ENCODE assay signal across 10 cellular contexts in genomic region chr19:39499082-39499642, GRCh38. TPM values are rescaled to one million over a fixed set of nuclear protein-coding genes. Genes with fewer than 3 reads are reported as not detected.
A peak's percentile ranks its signal among the peaks of the same experiment; 100 is the strongest.
DNase-seq lines count a peak whose midpoint lies in the region; ATAC-seq and TF ChIP-seq lines count a peak whose summit lies in the region.
"Had no signal": no experiment of that assay in that cellular context is flagged by ENCODE, and none has a peak within 500 bp of the region (broad histone marks: within the 10 kb centered on the region; RNA-seq: fewer than 3 reads in every experiment).

No MANE protein-coding gene starts in this region.

- no peaks in the 10 kb centered on the region for H3K36me3 Mint-ChIP-seq in activated CD4-positive, alpha-beta T cell treated with anti-CD3 and anti-CD28 coated beads, Interleukin-2, amount 10 ng/mL, durations not matched to agents 7 days and 5 days (ENCODE audit: low read depth)

- intact Hi-C loops in OCI-LY7 (cut with micrococcal nuclease; ENCODE audit: unreplicated experiment) (loop anchor here (2.0 kb wide), 1 partner anchor 34 kb away; the partner anchor contains the start of gene EID2B), spleen (cut with DNase I; ENCODE audit: low total_unique reads) (no loop called here)

- H3K36me3 ChIP-seq in OCI-LY7 (ENCODE audit: insufficient read depth, low read length) = no peaks in the 10 kb centered on the region
- no peaks in the 10 kb centered on the region for H3K36me3 ChIP-seq in spleen

- CTCF ChIA-PET in OCI-LY7 (lab: Charles Lee; ENCODE audit: unreplicated experiment) = interaction anchor here (0.5 to 1.8 kb wide), 3 partner anchors 19 to 59 kb away, joined by 3 to 13 read pairs (median 11); partner anchors contain the start of gene TIMM50
- CTCF ChIA-PET in activated CD4-positive, alpha-beta T cell treated with anti-CD3 and anti-CD28 coated beads, Interleukin-2, amount 10 ng/mL, durations not matched to agents 7 days and 5 days (lab: Charles Lee) = interaction anchor here (0.7 kb wide), 1 partner anchor 13 kb away, joined by 4 read pairs; no protein-coding TSS in a partner anchor

- H3K9me2 ChIP-seq in OCI-LY7 (ENCODE audit: insufficient read depth, low read length) = no peaks in the 10 kb centered on the region

- DNase-seq in activated CD4-positive, alpha-beta T cell treated with anti-CD3 and anti-CD28 coated beads for 48 hours = peak; percentile 42
- DNase-seq in activated CD4-positive, alpha-beta T cell treated with anti-CD3 and anti-CD28 coated beads for 1 hour = no peak
- DNase-seq in OCI-LY7 (ENCODE audit: low spot score) (peak; percentile 19), epithelial cell of esophagus (ENCODE audit: low read depth) (peak; percentile 37), spleen (peak; percentile 73), activated gamma-delta T cell treated with Interleukin-2 at 50 U/mL for 16 hours (no peak)
- DNase-seq in activated CD4-positive, alpha-beta T cell treated with anti-CD3 and anti-CD28 coated beads, Interleukin-2, amount 10 ng/mL, durations not matched to agents 7 days and 5 days = no peak
- DNase-seq: NCI-H446 had no signal

- BruUV-seq in OCI-LY7 (replicated peaks; lab: Mats Ljungman, UMichigan) = no TSS peak

- TF ChIP-seq CTCF in OCI-LY7 (conservative IDR thresholded peaks at IDR 0.05; ENCODE audit: low read length) (no peak), epithelial cell of esophagus (IDR thresholded peaks at IDR 0.05; ENCODE audit: insufficient read depth, low read depth, low read length, missing control alignments) (no peak), spleen (IDR thresholded peaks at IDR 0.05 in 8 of 11, conservative IDR thresholded peaks at IDR 0.05 in 3 of 11) (no peak)

- POLR2A ChIA-PET in OCI-LY7 (lab: Charles Lee) = interaction anchor here (0.6 to 0.7 kb wide), 2 partner anchors 10 to 157 kb away, joined by 3 to 4 read pairs; no protein-coding TSS in a partner anchor
- POLR2A ChIA-PET in activated CD4-positive, alpha-beta T cell treated with anti-CD3 and anti-CD28 coated beads, Interleukin-2, amount 10 ng/mL, durations not matched to agents 7 days and 5 days (lab: Charles Lee) = interaction anchor here (0.8 kb wide), 1 partner anchor 11 kb away, joined by 3 read pairs; no protein-coding TSS in a partner anchor

- H3K4me3 ChIP-seq in OCI-LY7 (ENCODE audit: low read depth, low read length, poor library complexity, severe bottlenecking) (peak overlapping the region; percentile 69), epithelial cell of esophagus (ENCODE audit: low read length) (no peak overlapping the region), spleen (peak overlapping the region in 7 of 8 donors; percentile 20 to 65 (median 26))

- peak overlapping the region; percentile 77 for H2AFZ ChIP-seq in OCI-LY7 (ENCODE audit: low read length)

- no peak for ATAC-seq in HG03135 (IDR thresholded peaks at IDR 0.05; ENCODE audit: unreplicated experiment)

- H3K4me1 Mint-ChIP-seq in activated CD4-positive, alpha-beta T cell treated with anti-CD3 and anti-CD28 coated beads, Interleukin-2, amount 10 ng/mL, durations not matched to agents 7 days and 5 days = peaks cover 26% of the 10 kb centered on the region

- no peaks in the 10 kb centered on the region for H3K9me3 Mint-ChIP-seq in activated CD4-positive, alpha-beta T cell treated with anti-CD3 and anti-CD28 coated beads, Interleukin-2, amount 10 ng/mL, durations not matched to agents 7 days and 5 days
- H3K9me3 Mint-ChIP-seq: activated naive CD4-positive, alpha-beta T cell treated with anti-CD3 and anti-CD28 coated beads, Interleukin-2, amount 50 U/mL, for 72 hours had no signal

- peaks cover 32% of the 10 kb centered on the region for H3K4me1 ChIP-seq in OCI-LY7 (ENCODE audit: insufficient read depth, low read length, poor library complexity, severe bottlenecking)
- peaks cover 14 to 33% (median 28%) of the 10 kb centered on the region in 6 donors for H3K4me1 ChIP-seq in spleen

- H3K79me2 ChIP-seq in OCI-LY7 (ENCODE audit: insufficient read depth, low read depth, low read length) = no peaks in the 10 kb centered on the region

- 1 to 3% (median 2%) methylated on average over 38 to 46 of the region's 46 CpGs for WGBS in spleen, 5 donors

- H4K20me1 ChIP-seq in OCI-LY7 (ENCODE audit: insufficient read depth, low read length) = no peaks in the 10 kb centered on the region

- no peak overlapping the region for H3K27ac ChIP-seq in OCI-LY7 (ENCODE audit: low read depth, low read length, poor library complexity, severe bottlenecking)
- no peak overlapping the region for H3K27ac ChIP-seq in spleen

- no peak for TF ChIP-seq POLR2A in spleen (IDR thresholded peaks at IDR 0.05)

- H3K27me3 Mint-ChIP-seq in activated CD4-positive, alpha-beta T cell treated with anti-CD3 and anti-CD28 coated beads, Interleukin-2, amount 10 ng/mL, durations not matched to agents 7 days and 5 days = peaks cover 58% of the 10 kb centered on the region

- no peaks in the 10 kb centered on the region for H3K9me3 ChIP-seq in OCI-LY7 (ENCODE audit: low read length)
- H3K9me3 ChIP-seq in spleen = no peaks in the 10 kb centered on the region

- H3K27me3 ChIP-seq in spleen (replicated peaks in 1 of 7) = peaks cover 3 to 89% (median 55%) of the 10 kb centered on the region in 7 donors

- H3K4me3 Mint-ChIP-seq in activated CD4-positive, alpha-beta T cell treated with anti-CD3 and anti-CD28 coated beads, Interleukin-2, amount 10 ng/mL, durations not matched to agents 7 days and 5 days = no peak overlapping the region

- H3K27ac Mint-ChIP-seq in activated CD4-positive, alpha-beta T cell treated with anti-CD3 and anti-CD28 coated beads, Interleukin-2, amount 10 ng/mL, durations not matched to agents 7 days and 5 days = no peak overlapping the region
- H3K27ac Mint-ChIP-seq: activated naive CD4-positive, alpha-beta T cell treated with anti-CD3 and anti-CD28 coated beads, Interleukin-2, amount 50 U/mL, for 72 hours had no signal

- H3K4me2 ChIP-seq in OCI-LY7 (ENCODE audit: low read length) = peak overlapping the region; percentile 66

RNA-seq across cellular contexts. Expression of gene DLL3, which starts 0.4 kb away (rescaled TPM):
- total RNA-seq in OCI-LY7 (2014; rRNA removed; shearing (Covaris generic)) = 3.4 and 4.4 TPM in 2 replicates
- 3.2 and 4.4 TPM in 2 replicates for total RNA-seq in OCI-LY7 (2022)
- total RNA-seq in spleen = under 1 TPM in 2 of 7 donors, not detected in 5; 0.16 to 0.27 TPM
- polyA plus RNA-seq in spleen = under 1 TPM; 0.52 to 0.68 (median 0.58) TPM
- under 1 TPM in 1 of 2 experiments, not detected in 1; 0.35 TPM for total RNA-seq in activated CD4-positive, alpha-beta T cell treated with anti-CD3 and anti-CD28 coated beads, Interleukin-2, amount 10 ng/mL, durations not matched to agents 7 days and 5 days

RNA-seq across cellular contexts. Expression of gene SELENOV, which starts 15.8 kb away (rescaled TPM):
- total RNA-seq in OCI-LY7 (2014; rRNA removed; shearing (Covaris generic)) = not detected in 2 replicates
- total RNA-seq in OCI-LY7 (2022) = not detected in 2 replicates
- total RNA-seq in spleen = not detected
- polyA plus RNA-seq in spleen = not detected
- total RNA-seq in activated CD4-positive, alpha-beta T cell treated with anti-CD3 and anti-CD28 coated beads, Interleukin-2, amount 10 ng/mL, durations not matched to agents 7 days and 5 days = not detected
- total RNA-seq: activated naive CD4-positive, alpha-beta T cell treated with anti-CD3 and anti-CD28 coated beads, Interleukin-2, amount 50 U/mL, for 72 hours had no signal

RNA-seq across cellular contexts. Expression of gene TIMM50, which starts 18.5 kb away (rescaled TPM):
- 98.1 and 116 TPM in 2 replicates for total RNA-seq in OCI-LY7 (2014; rRNA removed; shearing (Covaris generic))
- total RNA-seq in OCI-LY7 (2022) (91.1 and 93.2 TPM in 2 replicates), spleen (10 to 100 TPM; 30.3 to 51.5 (median 41.8) TPM)
- 10 to 100 TPM; 36.2 to 46.0 (median 40.7) TPM for polyA plus RNA-seq in spleen
- total RNA-seq in activated CD4-positive, alpha-beta T cell treated with anti-CD3 and anti-CD28 coated beads, Interleukin-2, amount 10 ng/mL, durations not matched to agents 7 days and 5 days = 10 to 100 TPM; 45.7 to 56.8 TPM

RNA-seq across cellular contexts. Expression of gene EID2B, which starts 33.5 kb away (rescaled TPM):
- 11.7 and 13.9 TPM in 2 replicates for total RNA-seq in OCI-LY7 (2014; rRNA removed; shearing (Covaris generic))
- total RNA-seq in OCI-LY7 (2022) (8.7 and 8.8 TPM in 2 replicates), spleen (1 to 10 TPM; 2.0 to 5.3 (median 4.5) TPM)
- polyA plus RNA-seq in spleen = 1 to 10 TPM; 4.6 to 5.7 (median 5.4) TPM
- 1 to 10 TPM; 3.4 to 5.1 TPM for total RNA-seq in activated CD4-positive, alpha-beta T cell treated with anti-CD3 and anti-CD28 coated beads, Interleukin-2, amount 10 ng/mL, durations not matched to agents 7 days and 5 days

RNA-seq across cellular contexts. Expression of gene EID2, which starts 40.8 kb away (rescaled TPM):
- 19.1 and 22.9 TPM in 2 replicates for total RNA-seq in OCI-LY7 (2014; rRNA removed; shearing (Covaris generic))
- 17.3 and 20.7 TPM in 2 replicates for total RNA-seq in OCI-LY7 (2022)
- 10 to 100 TPM in 5 of 7 donors, 1 to 10 TPM in 2; 7.9 to 17.4 (median 12.7) TPM for total RNA-seq in spleen
- polyA plus RNA-seq in spleen = 10 to 100 TPM; 15.5 to 17.7 (median 17.2) TPM
- total RNA-seq in activated CD4-positive, alpha-beta T cell treated with anti-CD3 and anti-CD28 coated beads, Interleukin-2, amount 10 ng/mL, durations not matched to agents 7 days and 5 days = 10 to 100 TPM; 17.2 to 20.3 TPM

Comparison
In these comparisons a context has a peak if more than half of its experiments do, and no peak if none do; other contexts are left out.
1. DNase-seq: peak in activated CD4-positive, alpha-beta T cell treated with anti-CD3 and anti-CD28 coated beads for 48 hours (single experiment), OCI-LY7 (single experiment), epithelial cell of esophagus (single experiment) and spleen (single experiment); none in activated CD4-positive, alpha-beta T cell treated with anti-CD3 and anti-CD28 coated beads for 1 hour (single experiment), activated gamma-delta T cell treated with Interleukin-2 at 50 U/mL for 16 hours (single experiment) and activated CD4-positive, alpha-beta T cell treated with anti-CD3 and anti-CD28 coated beads, Interleukin-2, amount 10 ng/mL, durations not matched to agents 7 days and 5 days (single experiment).